Comparison of ENCODE assay signal across 19 cellular contexts in the genomic region with DNA sequence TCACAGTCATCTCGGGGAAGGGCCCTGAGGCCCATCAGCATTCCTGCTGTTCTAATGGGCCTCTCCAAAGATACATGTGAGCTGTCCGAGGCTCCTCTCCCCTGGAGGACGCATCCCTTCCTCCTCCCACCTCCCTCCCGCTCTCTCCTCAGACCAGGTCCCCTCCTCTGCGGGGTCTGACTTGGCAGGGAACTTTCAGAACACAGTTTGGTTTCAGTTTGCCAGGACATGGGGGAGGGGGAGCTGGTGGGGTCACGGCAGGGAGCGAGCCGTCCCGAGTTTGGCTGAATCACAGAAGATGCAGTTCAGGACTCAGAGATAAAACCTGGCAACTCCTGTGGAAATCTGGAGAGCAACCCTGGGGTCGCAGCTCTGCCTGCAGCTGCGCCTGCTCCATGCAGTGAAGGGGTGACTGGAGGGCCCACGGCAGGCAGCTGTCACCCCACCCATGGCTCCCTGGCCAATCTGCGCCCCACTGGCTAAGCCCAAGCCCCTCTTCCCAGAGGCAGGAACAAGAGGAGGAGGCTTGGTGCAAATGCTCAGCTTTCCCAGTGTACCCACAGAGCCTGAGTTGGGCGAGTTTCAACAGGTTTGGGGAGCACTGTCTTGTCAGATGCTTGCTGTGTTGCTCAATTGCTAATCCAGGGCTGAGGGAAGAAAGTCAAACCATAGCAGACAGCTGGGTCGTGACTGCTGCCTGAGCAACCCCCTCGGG. TPM values are rescaled to one million over a fixed set of nuclear protein-coding genes. Genes with fewer than 3 reads are reported as not detected.
DNase-seq lines count a peak whose midpoint lies in the region; ATAC-seq, FAIRE-seq and TF ChIP-seq lines count a peak whose summit lies in the region.
"Had no signal": no experiment of that assay in that cellular context is flagged by ENCODE, and none has a peak within 500 bp of the region (broad histone marks: within the 10 kb centered on the region; RNA-seq: fewer than 3 reads in every experiment).

No MANE protein-coding gene starts in this region.

- H3K4me3 ChIP-seq in HepG2 (replicated peaks in 1 of 3; ENCODE audit: insufficient read depth in 1 of 3, low read depth in 2 of 3, low read length in 3 of 3) (no peak overlapping the region), right lobe of liver (no peak overlapping the region), choroid plexus epithelial cell (ENCODE audit: low read depth, low read length) (peak overlapping the region; percentile 14), mesenchymal stem cell (ENCODE audit: insufficient read depth in 1 of 2, low read depth in 1 of 2, low read length in 2 of 2) (no peak overlapping the region), vagina (peak overlapping the region in 1 of 2 donors; percentile 13), HAP-1 (no peak overlapping the region)
- H3K4me3 ChIP-seq: heart right ventricle, left ventricle myocardium inferior had no signal

- CTCF ChIA-PET in HepG2 (lab: Yijun Ruan, JAX; ENCODE audit: low intra/inter-chr PET ratio, low total read pairs), result no interaction called here

- peak overlapping the region in 1 of 2 experiments; percentile 28 for H3K18ac ChIP-seq in mesenchymal stem cell (ENCODE audit: low read depth in 1 of 2, low read length in 2 of 2)

- no peak for FAIRE-seq in HepG2 (lab: Jason Lieb, UNC)
- FAIRE-seq: urothelium cell line had no signal

- no peak overlapping the region for H2BK5ac ChIP-seq in mesenchymal stem cell (ENCODE audit: low read depth, low read length, poor library complexity, severe bottlenecking)

- intact Hi-C loops in HepG2 (cut with micrococcal nuclease; ENCODE audit: unreplicated experiment) (loop anchor here (10.0 kb wide), 1 partner anchor 138 kb away; no protein-coding TSS in a partner anchor), right lobe of liver (cut with DNase I) (loop anchor here (10.0 kb wide), 4 partner anchors 128 to 508 kb away; a partner anchor contains a TSS), vagina (cut with DNase I) (loop anchor here (10.0 kb wide), 1 partner anchor 498 kb away; a partner anchor contains a TSS), posterior cingulate gyrus (cut with DNase I) (no loop called here)

- H3K4me1 ChIP-seq in HepG2 (ENCODE audit: insufficient read depth, low read length), result no peaks in the 10 kb centered on the region
- peaks cover 0 to 3% (median 0%) of the 10 kb centered on the region in 4 donors for H3K4me1 ChIP-seq in right lobe of liver
- peaks cover 42% of the 10 kb centered on the region for H3K4me1 ChIP-seq in mesenchymal stem cell (ENCODE audit: control insufficient read depth, insufficient read depth, low read depth, low read length)
- H3K4me1 ChIP-seq in vagina, result peaks cover 72% of the 10 kb centered on the region
- 0 out of 2 replicates have a peak, but pooled peaks cover 3% of the 10 kb centered on the region for H3K4me1 ChIP-seq in HAP-1

- H4K91ac ChIP-seq in mesenchymal stem cell (ENCODE audit: low read length), result no peak overlapping the region

- H3K79me1 ChIP-seq in mesenchymal stem cell (replicated peaks; ENCODE audit: low read length, poor library complexity, severe bottlenecking), result peaks cover 2% of the 10 kb centered on the region

- in situ Hi-C loops in HepG2 (cut with HindIII; ENCODE audit: extremely low pct_ligation_motif_present, low pct_unique_long_range_greater_than_20kb), result loop anchor here (10.0 kb wide), 1 partner anchor 508 kb away; a partner anchor contains a TSS
- in situ Hi-C loops in HAP-1 (cut with MboI; ENCODE audit: low sequenced_read_pairs), result loop anchor here (10.0 kb wide), 1 partner anchor 508 kb away; a partner anchor contains a TSS

- no peak overlapping the region for H2BK15ac ChIP-seq in mesenchymal stem cell (ENCODE audit: low read depth, poor library complexity, severe bottlenecking)

- no peak for DNase-seq in HepG2 (ENCODE audit: low spot score)
- no peak for DNase-seq in right lobe of liver
- peak; percentile 47 for DNase-seq in choroid plexus epithelial cell (ENCODE audit: low read depth)
- DNase-seq in mesenchymal stem cell, result peak; percentile 60
- DNase-seq in vagina (ENCODE audit: extremely low spot score in 2 of 2), result no peak
- no peak for DNase-seq in posterior cingulate gyrus
- no peak for DNase-seq in activated CD4-positive, alpha-beta T cell treated with anti-CD3 and anti-CD28 coated beads, Interleukin-2, amount 50 U/mL, for 4 hours
- no peak for DNase-seq in HAP-1 (ENCODE audit: low spot score in 2 of 2)
- DNase-seq: activated naive CD4-positive, alpha-beta T cell treated with anti-CD3 and anti-CD28 coated beads, Interleukin-2, amount 50 U/mL, for 16 hours; central memory CD4-positive, alpha-beta T cell; GF-D8; heart right ventricle; left ventricle myocardium inferior; naive thymus-derived CD8-positive, alpha-beta T cell; NCI-H1048; NCI-H226; retina; stimulated activated CD4-positive, alpha-beta T cell treated with anti-CD3 and anti-CD28 coated beads, Interleukin-4, amount 100 ng/mL, for 1 hour had no signal

- no peak overlapping the region for H2BK12ac ChIP-seq in mesenchymal stem cell (ENCODE audit: low read length in 2 of 2)

- no peak overlapping the region for H2AK5ac ChIP-seq in mesenchymal stem cell (ENCODE audit: low read length, severe bottlenecking)

- TF ChIP-seq POLR2A in HepG2 (IDR thresholded peaks at IDR 0.05; ENCODE audit: insufficient read depth in 1 of 2, low read depth in 2 of 2, low read length in 2 of 2), result no peak
- no peak for TF ChIP-seq POLR2A in right lobe of liver (IDR thresholded peaks at IDR 0.05)
- no peak for TF ChIP-seq POLR2A in vagina (IDR thresholded peaks at IDR 0.05)

- H3K9ac ChIP-seq in HepG2 (ENCODE audit: insufficient read depth, low read depth, low read length) (no peak overlapping the region), mesenchymal stem cell (ENCODE audit: low read length) (no peak overlapping the region)

- no peak overlapping the region for H3K4ac ChIP-seq in mesenchymal stem cell (ENCODE audit: low read depth in 1 of 2, low read length in 2 of 2)

- peaks cover 34% of the 10 kb centered on the region; the same call in 1 of the 2 replicates for H4K20me1 ChIP-seq in HepG2 (ENCODE audit: insufficient read depth, low read length)

- TF ChIP-seq RAD21 in HepG2 (CRISPR knock-in tag; IDR thresholded peaks at IDR 0.05), result no peak

- H3K27me3 ChIP-seq in HepG2 (ENCODE audit: control insufficient read depth in 1 of 2, insufficient read depth in 2 of 2, low read length in 2 of 2) (peaks cover 37 to 88% of the 10 kb centered on the region in 2 experiments), right lobe of liver (peaks cover 0 to 7% of the 10 kb centered on the region in 2 donors), mesenchymal stem cell (ENCODE audit: control insufficient read depth in 1 of 2, insufficient read depth in 1 of 2, low read length in 2 of 2) (peaks cover 74 to 75% of the 10 kb centered on the region in 2 experiments), vagina (no peaks in the 10 kb centered on the region), HAP-1 (ENCODE audit: low read depth) (peaks cover 4% of the 10 kb centered on the region; the same call in 1 of the 2 replicates)

- no peak overlapping the region for H2BK120ac ChIP-seq in mesenchymal stem cell (ENCODE audit: low read depth, low read length)

- TF ChIP-seq EP300 in HepG2 (IDR thresholded peaks at IDR 0.05; ENCODE audit: low read depth in 2 of 2, low read length in 2 of 2) (no peak), HepG2 (CRISPR knock-in tag; IDR thresholded peaks at IDR 0.05; ENCODE audit: borderline replicate concordance) (no peak)

- H3K23ac ChIP-seq in mesenchymal stem cell (ENCODE audit: low read length in 2 of 2), result no peak overlapping the region

- ATAC-seq in HepG2 (no peak), right lobe of liver (no peak)
- ATAC-seq: heart right ventricle; naive thymus-derived CD8-positive, alpha-beta T cell had no signal

- no peaks in the 10 kb centered on the region for H3K79me2 ChIP-seq in HepG2 (ENCODE audit: insufficient read depth, low read length)

- POLR2A ChIA-PET in HepG2 (lab: Yijun Ruan, JAX), result no interaction called here

- no peak for TF ChIP-seq CTCF in HepG2 (CRISPR knock-in tag; IDR thresholded peaks at IDR 0.05)
- no peak for TF ChIP-seq CTCF in right lobe of liver (IDR thresholded peaks at IDR 0.05)
- no peak for TF ChIP-seq CTCF in choroid plexus epithelial cell (conservative IDR thresholded peaks at IDR 0.05; ENCODE audit: low read depth, low read length)
- TF ChIP-seq CTCF in vagina (IDR thresholded peaks at IDR 0.05), result no peak

- BruUV-seq in HepG2 (replicated peaks; lab: Mats Ljungman, UMichigan), result no TSS peak

- H3K4me2 ChIP-seq in HepG2 (ENCODE audit: low read depth, low read length), result no peak overlapping the region
- no peak overlapping the region for H3K4me2 ChIP-seq in mesenchymal stem cell (ENCODE audit: low read length, poor library complexity, severe bottlenecking)

- H4K8ac ChIP-seq in mesenchymal stem cell (ENCODE audit: low read length), result no peak overlapping the region

- H3K27ac ChIP-seq in HepG2 (ENCODE audit: extremely low read length, insufficient read depth, low read length) (no peak overlapping the region), right lobe of liver (no peak overlapping the region), mesenchymal stem cell (ENCODE audit: low read length, poor library complexity, severe bottlenecking) (no peak overlapping the region), vagina (peak overlapping the region; percentile 28)
- H3K27ac ChIP-seq: heart right ventricle, left ventricle myocardium inferior had no signal

- H3K14ac ChIP-seq in mesenchymal stem cell (ENCODE audit: low read length in 2 of 2), result peak overlapping the region in 1 of 2 experiments; percentile 64

- H3K36me3 ChIP-seq in HepG2 (replicated peaks in 1 of 2; ENCODE audit: control insufficient read depth in 1 of 2, insufficient read depth in 2 of 2, low read length in 2 of 2) (no peaks in the 10 kb centered on the region), right lobe of liver (no peaks in the 10 kb centered on the region), mesenchymal stem cell (ENCODE audit: control insufficient read depth in 1 of 2, insufficient read depth in 2 of 2, low read depth in 1 of 2, low read length in 2 of 2) (peaks cover 0 to 3% of the 10 kb centered on the region in 2 experiments), vagina (no peaks in the 10 kb centered on the region), HAP-1 (replicated peaks) (no peaks in the 10 kb centered on the region)
- H3K36me3 ChIP-seq: heart right ventricle, left ventricle myocardium inferior had no signal

- 6% methylated on average over 11 of the region's 16 CpGs for whole genome bisulfite sequencing in HepG2 (ENCODE audit: low lambda C conversion rate)
- WGBS in right lobe of liver (ENCODE audit: insufficient coverage, low coverage, low lambda C conversion rate, missing lambda C conversion rate), result 38% methylated on average over 8 of the region's 16 CpGs
- WGBS in mesenchymal stem cell, result 42% methylated on average over 13 of the region's 16 CpGs

- H3K9me3 ChIP-seq in HepG2 (ENCODE audit: low read length) (no peaks in the 10 kb centered on the region), right lobe of liver (no peaks in the 10 kb centered on the region), mesenchymal stem cell (ENCODE audit: control insufficient read depth, low read length) (no peaks in the 10 kb centered on the region), vagina (no peaks in the 10 kb centered on the region), HAP-1 (no peaks in the 10 kb centered on the region)
- H3K9me3 ChIP-seq: heart right ventricle, left ventricle myocardium inferior had no signal

- no peak overlapping the region for H2AFZ ChIP-seq in HepG2 (ENCODE audit: low read length)
- no peak overlapping the region for H2AFZ ChIP-seq in mesenchymal stem cell (ENCODE audit: low read depth, low read length)

RNA-seq across cellular contexts. Expression of a gene that starts 5.7 kb away (rescaled TPM):
- not detected in 2 replicates for total RNA-seq in HepG2 (2016; rRNA removed; fragmentation: Illumina TruSeq; extraction: Trizol)
- not detected in 2 replicates for total RNA-seq in HepG2 (2016; cell fraction: cytosol; rRNA removed; fragmentation: Illumina TruSeq; extraction: Trizol; ENCODE audit: low read depth)
- total RNA-seq in HepG2 (2016; cell fraction: insoluble cytoplasmic fraction; rRNA removed; fragmentation: Illumina TruSeq; extraction: Trizol), result not detected in 2 replicates
- not detected in 2 replicates for total RNA-seq in HepG2 (2016; cell fraction: membrane; rRNA removed; fragmentation: Illumina TruSeq; extraction: Trizol)
- total RNA-seq in HepG2 (2016; cell fraction: nucleus; rRNA removed; fragmentation: Illumina TruSeq; extraction: Trizol), result not detected in 2 replicates
- polyA plus RNA-seq in HepG2 (2011; rRNA removed), result not detected in 2 replicates
- polyA plus RNA-seq in HepG2 (2011; cell fraction: cytosol; rRNA removed), result not detected in 2 replicates
- polyA plus RNA-seq in HepG2 (2011; cell fraction: nucleus; rRNA removed), result not detected in 2 replicates
- polyA plus RNA-seq in HepG2 (2012), result 0.05 and 0.11 TPM in 2 replicates
- not detected in 2 replicates for polyA plus RNA-seq in HepG2 (2016; cell fraction: cytosol; fragmentation: Illumina TruSeq; extraction: Trizol; ENCODE audit: low read depth)
- not detected in 2 replicates for polyA plus RNA-seq in HepG2 (2016; cell fraction: insoluble cytoplasmic fraction; fragmentation: Illumina TruSeq; extraction: Trizol; ENCODE audit: low read depth)
- polyA plus RNA-seq in HepG2 (2016; cell fraction: membrane; fragmentation: Illumina TruSeq; extraction: Trizol; ENCODE audit: low read depth), result not detected in 2 replicates
- not detected in 2 replicates for polyA plus RNA-seq in HepG2 (2016; cell fraction: nucleus; fragmentation: Illumina TruSeq; extraction: Trizol; ENCODE audit: insufficient read depth, low read depth)
- 0.12 TPM in 1 of 2 replicates, not detected in the other for polyA minus RNA-seq in HepG2 (2011; rRNA and poly(A)+ RNA removed; ENCODE audit: low replicate concordance)
- polyA minus RNA-seq in HepG2 (2011; cell fraction: cytosol; rRNA and poly(A)+ RNA removed), result not detected in 2 replicates
- not detected in 2 replicates for polyA minus RNA-seq in HepG2 (2011; cell fraction: nucleus; rRNA and poly(A)+ RNA removed)
- under 1 TPM in 4 of 6 experiments, not detected in 2; 0.06 to 0.46 (median 0.21) TPM for total RNA-seq in right lobe of liver
- 2.9 TPM for polyA plus RNA-seq in mesenchymal stem cell (2013, experiment 1 of 2)
- polyA plus RNA-seq in mesenchymal stem cell (2013, experiment 2 of 2), result 3.2 TPM
- 5.2 TPM for total RNA-seq in vagina
- total RNA-seq: left ventricle myocardium inferior; naive thymus-derived CD8-positive, alpha-beta T cell had no signal
- polyA plus RNA-seq: naive thymus-derived CD8-positive, alpha-beta T cell had no signal

Comparison
In these comparisons a context has a peak if more than half of its experiments do, and no peak if none do; other contexts are left out.
1. DNase-seq: peak in choroid plexus epithelial cell (single experiment) and mesenchymal stem cell (single experiment); none in HepG2 (single experiment), right lobe of liver (0 of 3), vagina (0 of 2), posterior cingulate gyrus (0 of 10), activated CD4-positive, alpha-beta T cell treated with anti-CD3 and anti-CD28 coated beads, Interleukin-2, amount 50 U/mL, for 4 hours (0 of 2) and HAP-1 (0 of 2).